Comparison of ENCODE assay signal across 18 cellular contexts in genomic region chr15:73328149-73328820, GRCh38. TPM values are rescaled to one million over a fixed set of nuclear protein-coding genes. Genes with fewer than 3 reads are reported as not detected.
DNase-seq lines count a peak whose midpoint lies in the region; ATAC-seq and TF ChIP-seq lines count a peak whose summit lies in the region.
"Had no signal": no experiment of that assay in that cellular context is flagged by ENCODE, and none has a peak within 500 bp of the region (broad histone marks: within the 10 kb centered on the region; RNA-seq: fewer than 3 reads in every experiment).

No MANE protein-coding gene starts in this region.

- H3K79me1 ChIP-seq in neuronal stem cell (ENCODE audit: low read depth, low read length): peaks cover 2% of the 10 kb centered on the region

- no peak overlapping the region for H2BK12ac ChIP-seq in neuronal stem cell (ENCODE audit: low read length)

- no peak overlapping the region for H3K4me2 ChIP-seq in neuronal stem cell (ENCODE audit: insufficient read depth, low read length, poor library complexity, severe bottlenecking)

- no peak overlapping the region for H4K91ac ChIP-seq in neuronal stem cell (ENCODE audit: low read depth, low read length, poor library complexity)

- H3K27me3 ChIP-seq in neuronal stem cell (ENCODE audit: control insufficient read depth in 3 of 3, insufficient read depth in 3 of 3, low read depth in 1 of 3, low read length in 3 of 3): no peaks in the 10 kb centered on the region

- no peak overlapping the region for H3K18ac ChIP-seq in neuronal stem cell (ENCODE audit: low read length)

- H3K36me3 Mint-ChIP-seq in chondrocyte (ENCODE audit: low read depth): no peaks in the 10 kb centered on the region
- no peaks in the 10 kb centered on the region for H3K36me3 Mint-ChIP-seq in stimulated activated effector memory CD8-positive, alpha-beta T cell treated with anti-CD3 and anti-CD28 coated beads, Interleukin-12 subunit alpha, Interleukin-12 subunit beta, amount 100 ng/mL, for 72 hours
- H3K36me3 Mint-ChIP-seq in osteocyte (ENCODE audit: unreplicated experiment): no peaks in the 10 kb centered on the region
- H3K36me3 Mint-ChIP-seq: CD8-positive, alpha-beta memory T cell had no signal

- no peaks in the 10 kb centered on the region for H3K9me3 ChIP-seq in neuronal stem cell (replicated peaks in 1 of 2; ENCODE audit: control insufficient read depth in 2 of 2, insufficient read depth in 1 of 2, low read depth in 1 of 2, low read length in 2 of 2)

- DNase-seq in stimulated activated naive CD8-positive, alpha-beta T cell treated with anti-CD3 and anti-CD28 coated beads, Interleukin-15, amount 100 ng/mL, for 72 hours: no peak
- no peak for DNase-seq in stimulated activated naive CD8-positive, alpha-beta T cell treated with anti-CD3 and anti-CD28 coated beads, Interleukin-15, Interleukin-2, amounts not matched to agents 100 U/mL and 50 U/mL, for 24 hours
- peak; percentile 61 for DNase-seq in chondrocyte (ENCODE audit: low spot score)
- no peak for DNase-seq in neuronal stem cell (ENCODE audit: low spot score)
- no peak for DNase-seq in stimulated activated effector memory CD8-positive, alpha-beta T cell treated with anti-CD3 and anti-CD28 coated beads, Interleukin-12 subunit alpha, Interleukin-12 subunit beta, amount 100 ng/mL, for 72 hours (ENCODE audit: low spot score in 2 of 2)
- no peak for DNase-seq in osteocyte (ENCODE audit: extremely low spot score, unreplicated experiment)
- DNase-seq: ACHN; CD8-positive, alpha-beta memory T cell; GF-D8; GM23248; KG1; NCI-H1092; NCI-H1694; NCI-H2107; NCI-H345; SHP77 had no signal

- no peak overlapping the region for H2AFZ ChIP-seq in neuronal stem cell (ENCODE audit: low read length)
- H2AFZ ChIP-seq: GM23248 had no signal

- H2BK15ac ChIP-seq in neuronal stem cell (ENCODE audit: low read length): no peak overlapping the region

- no peak overlapping the region for H2BK120ac ChIP-seq in neuronal stem cell (ENCODE audit: low read depth, low read length)

- H3K23ac ChIP-seq in neuronal stem cell (ENCODE audit: low read depth, low read length, poor library complexity): no peak overlapping the region

- peak overlapping the region; percentile 41 to 84 for H3K27ac Mint-ChIP-seq in stimulated activated naive CD8-positive, alpha-beta T cell treated with anti-CD3 and anti-CD28 coated beads, Interleukin-15, amount 100 ng/mL, for 72 hours
- H3K27ac Mint-ChIP-seq in chondrocyte (ENCODE audit: unreplicated experiment): no peak overlapping the region
- H3K27ac Mint-ChIP-seq in stimulated activated effector memory CD8-positive, alpha-beta T cell treated with anti-CD3 and anti-CD28 coated beads, Interleukin-12 subunit alpha, Interleukin-12 subunit beta, amount 100 ng/mL, for 72 hours: no peak overlapping the region
- no peak overlapping the region for H3K27ac Mint-ChIP-seq in osteocyte (ENCODE audit: unreplicated experiment)

- H3K4me1 Mint-ChIP-seq in stimulated activated naive CD8-positive, alpha-beta T cell treated with anti-CD3 and anti-CD28 coated beads, Interleukin-15, amount 100 ng/mL, for 72 hours: peaks cover 10% of the 10 kb centered on the region
- H3K4me1 Mint-ChIP-seq in chondrocyte (ENCODE audit: low read depth) (peaks cover 7% of the 10 kb centered on the region), osteocyte (ENCODE audit: unreplicated experiment) (no peaks in the 10 kb centered on the region)
- H3K4me1 Mint-ChIP-seq in stimulated activated effector memory CD8-positive, alpha-beta T cell treated with anti-CD3 and anti-CD28 coated beads, Interleukin-12 subunit alpha, Interleukin-12 subunit beta, amount 100 ng/mL, for 72 hours: peaks cover 15% of the 10 kb centered on the region

- no peak overlapping the region for H3K4me3 ChIP-seq in neuronal stem cell (ENCODE audit: low read length in 2 of 2)
- H3K4me3 ChIP-seq: GM23248 had no signal

- TF ChIP-seq CTCF in chondrocyte (IDR thresholded peaks at IDR 0.05) (no peak), osteocyte (IDR thresholded peaks at IDR 0.05) (no peak)

- H3K27me3 Mint-ChIP-seq in stimulated activated naive CD8-positive, alpha-beta T cell treated with anti-CD3 and anti-CD28 coated beads, Interleukin-15, amount 100 ng/mL, for 72 hours: peaks cover 34% of the 10 kb centered on the region
- peaks cover 7% of the 10 kb centered on the region for H3K27me3 Mint-ChIP-seq in chondrocyte (ENCODE audit: low read depth)
- peaks cover 4% of the 10 kb centered on the region for H3K27me3 Mint-ChIP-seq in osteocyte (ENCODE audit: unreplicated experiment)

- H3K9me3 Mint-ChIP-seq in stimulated activated naive CD8-positive, alpha-beta T cell treated with anti-CD3 and anti-CD28 coated beads, Interleukin-15, amount 100 ng/mL, for 72 hours: no peaks in the 10 kb centered on the region
- H3K9me3 Mint-ChIP-seq in chondrocyte (ENCODE audit: low read depth) (no peaks in the 10 kb centered on the region), osteocyte (ENCODE audit: unreplicated experiment) (no peaks in the 10 kb centered on the region)
- H3K9me3 Mint-ChIP-seq in stimulated activated effector memory CD8-positive, alpha-beta T cell treated with anti-CD3 and anti-CD28 coated beads, Interleukin-12 subunit alpha, Interleukin-12 subunit beta, amount 100 ng/mL, for 72 hours: no peaks in the 10 kb centered on the region
- H3K9me3 Mint-ChIP-seq: CD8-positive, alpha-beta memory T cell had no signal

- no CpG with 5 or more reads among the region's 12 CpGs for WGBS in neuronal stem cell (ENCODE audit: extremely low coverage in 2 of 2, insufficient read length in 2 of 2, insufficient replicate concordance in 1 of 2), 2 donors

- H3K9ac ChIP-seq in neuronal stem cell (ENCODE audit: low read depth, low read length, poor library complexity): no peak overlapping the region
- H3K9ac ChIP-seq: GM23248 had no signal

- H3K14ac ChIP-seq in neuronal stem cell (ENCODE audit: low read length): no peak overlapping the region

- peaks cover 0 to 4% of the 10 kb centered on the region in 2 donors for H3K36me3 ChIP-seq in neuronal stem cell (replicated peaks in 1 of 2; ENCODE audit: control insufficient read depth in 2 of 2, insufficient read depth in 2 of 2, low read length in 2 of 2)

- no peak overlapping the region for H3K4ac ChIP-seq in neuronal stem cell (ENCODE audit: low read length)

- H2AK5ac ChIP-seq in neuronal stem cell (ENCODE audit: low read depth, low read length): no peak overlapping the region

- no peak overlapping the region for H3K27ac ChIP-seq in neuronal stem cell (replicated peaks; ENCODE audit: low read length)
- H3K27ac ChIP-seq: GM23248 had no signal

- H3K4me3 Mint-ChIP-seq in stimulated activated naive CD8-positive, alpha-beta T cell treated with anti-CD3 and anti-CD28 coated beads, Interleukin-15, amount 100 ng/mL, for 72 hours: no peak overlapping the region
- H3K4me3 Mint-ChIP-seq in chondrocyte (ENCODE audit: unreplicated experiment) (no peak overlapping the region), osteocyte (ENCODE audit: unreplicated experiment) (no peak overlapping the region)
- H3K4me3 Mint-ChIP-seq in stimulated activated effector memory CD8-positive, alpha-beta T cell treated with anti-CD3 and anti-CD28 coated beads, Interleukin-12 subunit alpha, Interleukin-12 subunit beta, amount 100 ng/mL, for 72 hours: no peak overlapping the region

- no peak overlapping the region for H4K8ac ChIP-seq in neuronal stem cell (ENCODE audit: low read depth, low read length)

- H2BK5ac ChIP-seq in neuronal stem cell (ENCODE audit: low read length): peak overlapping the region; percentile 75

- H3K4me1 ChIP-seq in neuronal stem cell (ENCODE audit: control insufficient read depth in 2 of 2, insufficient read depth in 1 of 2, low read depth in 1 of 2, low read length in 2 of 2): peaks cover 2% of the 10 kb centered on the region in 2 donors

- no peak for ATAC-seq in stimulated activated naive CD8-positive, alpha-beta T cell treated with anti-CD3 and anti-CD28 coated beads, Interleukin-15, amount 100 ng/mL, for 72 hours
- ATAC-seq in stimulated activated naive CD8-positive, alpha-beta T cell treated with anti-CD3 and anti-CD28 coated beads, Interleukin-15, Interleukin-2, amounts not matched to agents 100 U/mL and 50 U/mL, for 24 hours: no peak
- ATAC-seq in HG03571 (IDR thresholded peaks at IDR 0.05; ENCODE audit: unreplicated experiment): no peak
- no peak for ATAC-seq in stimulated activated effector memory CD8-positive, alpha-beta T cell treated with anti-CD3 and anti-CD28 coated beads, Interleukin-12 subunit alpha, Interleukin-12 subunit beta, amount 100 ng/mL, for 72 hours

RNA-seq across cellular contexts. Expression of gene HCN4, which starts 40.5 kb away (rescaled TPM):
- total RNA-seq in chondrocyte: 0.05 TPM in 2 of 3 replicates, not detected in the other
- polyA plus RNA-seq in neuronal stem cell (2013, experiment 1 of 2): 1.5 TPM
- polyA plus RNA-seq in neuronal stem cell (2013, experiment 2 of 2): 1.6 TPM
- not detected in 2 replicates for total RNA-seq in osteocyte
- total RNA-seq: GM23248, MCF 10A had no signal
- polyA plus RNA-seq: CD8-positive, alpha-beta memory T cell had no signal

Comparison
In these comparisons a context has a peak if more than half of its experiments do, and no peak if none do; other contexts are left out.
1. H3K27ac Mint-ChIP-seq: peak in stimulated activated naive CD8-positive, alpha-beta T cell treated with anti-CD3 and anti-CD28 coated beads, Interleukin-15, amount 100 ng/mL, for 72 hours (2 of 2); none in chondrocyte (single experiment), stimulated activated effector memory CD8-positive, alpha-beta T cell treated with anti-CD3 and anti-CD28 coated beads, Interleukin-12 subunit alpha, Interleukin-12 subunit beta, amount 100 ng/mL, for 72 hours (single experiment) and osteocyte (single experiment).